13 cellular contexts compared by ENCODE assay signal in the genomic region with DNA sequence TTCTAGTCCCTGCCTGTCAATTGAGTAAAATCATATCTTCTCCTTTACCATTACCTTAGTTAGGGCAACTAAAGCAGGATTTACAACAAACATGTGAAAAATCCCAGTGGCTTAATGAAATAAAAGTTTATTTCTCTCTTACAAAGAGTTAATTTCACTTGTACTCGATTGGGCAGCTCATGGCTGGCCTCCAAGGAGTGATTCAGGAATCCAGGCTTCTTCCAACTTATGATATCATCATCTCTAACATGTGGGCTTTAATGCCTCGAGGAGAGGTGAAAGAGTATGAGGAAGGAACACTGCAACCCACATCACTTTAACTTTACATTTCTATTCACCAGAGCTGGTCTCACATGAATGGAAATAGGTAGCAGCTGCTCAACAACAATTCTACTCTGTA.
DNase-seq lines count a peak whose midpoint lies in the region; ATAC-seq and TF ChIP-seq lines count a peak whose summit lies in the region.
"Had no signal": no experiment of that assay in that cellular context is flagged by ENCODE, and none has a peak within 500 bp of the region (broad histone marks: within the 10 kb centered on the region; RNA-seq: fewer than 3 reads in every experiment).

No MANE protein-coding gene starts in this region.

- TF ChIP-seq POLR2A in IMR-90 (IDR thresholded peaks at IDR 0.05; ENCODE audit: low read depth, low read length), result no peak

- TF ChIP-seq CTCF in AG09309 (IDR thresholded peaks at IDR 0.05; ENCODE audit: control insufficient read depth, insufficient read depth, low read depth, low read length, missing control alignments), result no peak
- TF ChIP-seq CTCF in IMR-90 (conservative IDR thresholded peaks at IDR 0.05; ENCODE audit: low read depth, low read length), result no peak
- no peak for TF ChIP-seq CTCF in mammary epithelial cell (conservative IDR thresholded peaks at IDR 0.05 in 1 of 2, IDR thresholded peaks at IDR 0.05 in 1 of 2; ENCODE audit: extremely low read depth in 1 of 2, insufficient read depth in 1 of 2, low read depth in 1 of 2, low read length in 2 of 2)
- no peak for TF ChIP-seq CTCF in kidney epithelial cell (IDR thresholded peaks at IDR 0.05; ENCODE audit: insufficient read depth, low read length, poor library complexity, severe bottlenecking)

- no peak overlapping the region for H2BK20ac ChIP-seq in IMR-90 (ENCODE audit: low read depth, low read length)

- in situ Hi-C loops in IMR-90 (cut with MboI; ENCODE audit: low sequenced_read_pairs), result no loop called here
- in situ Hi-C loops in mammary epithelial cell (cut with MboI; ENCODE audit: low sequenced_read_pairs in 2 of 2), result no loop called here

- no peak overlapping the region for H3K14ac ChIP-seq in IMR-90 (replicated peaks; ENCODE audit: low read depth, low read length)

- no peaks in the 10 kb centered on the region for H3K9me1 ChIP-seq in IMR-90 (ENCODE audit: insufficient read depth, low read length)

- H2AK9ac ChIP-seq in IMR-90 (replicated peaks; ENCODE audit: low read depth, low read length, poor library complexity), result no peak overlapping the region

- H3K4me1 Mint-ChIP-seq in naive thymus-derived CD8-positive, alpha-beta T cell, result no peaks in the 10 kb centered on the region
- H3K4me1 Mint-ChIP-seq: activated naive CD8-positive, alpha-beta T cell treated with anti-CD3 and anti-CD28 coated beads, Interleukin-2, amount 10 ng/mL, durations not matched to agents 7 days and 5 days; endodermal cell had no signal

- no peaks in the 10 kb centered on the region for H3K27me3 Mint-ChIP-seq in naive thymus-derived CD8-positive, alpha-beta T cell
- H3K27me3 Mint-ChIP-seq: activated naive CD8-positive, alpha-beta T cell treated with anti-CD3 and anti-CD28 coated beads, Interleukin-2, amount 10 ng/mL, durations not matched to agents 7 days and 5 days had no signal

- H3K4me3 ChIP-seq in AG09309 (ENCODE audit: control insufficient read depth, low read depth, low read length) (no peak overlapping the region), IMR-90 (ENCODE audit: insufficient read depth, low read depth, low read length) (no peak overlapping the region), mammary epithelial cell (replicated peaks in 1 of 3; ENCODE audit: insufficient read depth in 1 of 3, low read depth in 2 of 3, low read length in 3 of 3) (no peak overlapping the region), kidney epithelial cell (ENCODE audit: low read depth, low read length) (no peak overlapping the region)
- H3K4me3 ChIP-seq: BLaER1 treated with 17β-estradiol and CSF1 and Interleukin-3, amounts not matched to agents 10 nM and 100 nM; spleen had no signal

- no peaks in the 10 kb centered on the region for H3K79me1 ChIP-seq in IMR-90 (ENCODE audit: low read depth in 1 of 2, low read length in 2 of 2)

- intact Hi-C loops in IMR-90 (cut with micrococcal nuclease) (no loop called here), mammary epithelial cell (cut with micrococcal nuclease) (no loop called here)

- no peaks in the 10 kb centered on the region for H3K36me3 Mint-ChIP-seq in naive thymus-derived CD8-positive, alpha-beta T cell
- H3K36me3 Mint-ChIP-seq: activated naive CD8-positive, alpha-beta T cell treated with anti-CD3 and anti-CD28 coated beads, Interleukin-2, amount 10 ng/mL, durations not matched to agents 7 days and 5 days had no signal

- no peak overlapping the region for H2BK120ac ChIP-seq in IMR-90 (ENCODE audit: low read depth, low read length)

- H3K9me3 ChIP-seq in IMR-90 (ENCODE audit: control insufficient read depth, insufficient read depth, low read length) (no peaks in the 10 kb centered on the region), mammary epithelial cell (replicated peaks; ENCODE audit: insufficient read depth, low read length) (no peaks in the 10 kb centered on the region)
- H3K9me3 ChIP-seq: BLaER1 treated with 17β-estradiol and CSF1 and Interleukin-3, amounts not matched to agents 10 nM and 100 nM; spleen had no signal

- no TSS peak for BruUV-seq in IMR-90 (replicated peaks; lab: Mats Ljungman, UMichigan)
- BruUV-seq in mammary epithelial cell (replicated peaks; lab: Mats Ljungman, UMichigan), result no TSS peak

- H3K56ac ChIP-seq in IMR-90 (ENCODE audit: extremely low read depth, insufficient read depth, low read length), result no peak overlapping the region

- no peak for TF ChIP-seq RAD21 in IMR-90 (IDR thresholded peaks at IDR 0.05; ENCODE audit: low read length)

- H3K4me1 ChIP-seq in IMR-90 (ENCODE audit: control insufficient read depth, insufficient read depth, low read length), result no peaks in the 10 kb centered on the region
- H3K4me1 ChIP-seq in mammary epithelial cell (ENCODE audit: insufficient read depth, low read length), result peaks cover 10% of the 10 kb centered on the region
- H3K4me1 ChIP-seq: BLaER1 treated with 17β-estradiol and CSF1 and Interleukin-3, amounts not matched to agents 10 nM and 100 nM; spleen had no signal

- no peak overlapping the region for H3K27ac Mint-ChIP-seq in naive thymus-derived CD8-positive, alpha-beta T cell
- H3K27ac Mint-ChIP-seq: activated naive CD8-positive, alpha-beta T cell treated with anti-CD3 and anti-CD28 coated beads, Interleukin-2, amount 10 ng/mL, durations not matched to agents 7 days and 5 days; endodermal cell had no signal

- no peak overlapping the region for H4K91ac ChIP-seq in IMR-90 (ENCODE audit: insufficient read depth, low read depth, low read length)

- no peak overlapping the region for H4K5ac ChIP-seq in IMR-90 (ENCODE audit: low read depth, low read length)

- H3K79me2 ChIP-seq in mammary epithelial cell (ENCODE audit: insufficient read depth, low read length), result no peaks in the 10 kb centered on the region

- no peak overlapping the region for H3K4me3 Mint-ChIP-seq in naive thymus-derived CD8-positive, alpha-beta T cell
- H3K4me3 Mint-ChIP-seq: activated naive CD8-positive, alpha-beta T cell treated with anti-CD3 and anti-CD28 coated beads, Interleukin-2, amount 10 ng/mL, durations not matched to agents 7 days and 5 days; endodermal cell had no signal

- no peak overlapping the region for H3K18ac ChIP-seq in IMR-90 (ENCODE audit: low read depth, low read length)

- H3K9me3 Mint-ChIP-seq in naive thymus-derived CD8-positive, alpha-beta T cell, result peaks cover 0 to 12% (median 0%) of the 10 kb centered on the region in 9 donors
- H3K9me3 Mint-ChIP-seq: endodermal cell had no signal

- DNase-seq in AG09309 (ENCODE audit: low read depth) (peak; percentile 46), IMR-90 (peak; percentile 75), mammary epithelial cell (peak; percentile 70), kidney epithelial cell (ENCODE audit: low read depth) (peak; percentile 21), HuH-7 (ENCODE audit: low spot score) (no peak), NCI-H2227 (lab: John Stamatoyannopoulos, UW; ENCODE audit: unreplicated experiment) (no peak), MV-4-11 (lab: John Stamatoyannopoulos, UW) (no peak)
- no peak for DNase-seq in naive thymus-derived CD8-positive, alpha-beta T cell
- DNase-seq: activated naive CD8-positive, alpha-beta T cell treated with anti-CD3 and anti-CD28 coated beads, Interleukin-2, amount 10 ng/mL, durations not matched to agents 7 days and 5 days; endodermal cell; NCI-H187; spleen had no signal

- H3K36me3 ChIP-seq in IMR-90 (ENCODE audit: control insufficient read depth, insufficient read depth, low read length) (no peaks in the 10 kb centered on the region), mammary epithelial cell (ENCODE audit: insufficient read depth, low read length) (no peaks in the 10 kb centered on the region), kidney epithelial cell (ENCODE audit: control insufficient read depth, insufficient read depth, low read length) (no peaks in the 10 kb centered on the region)
- H3K36me3 ChIP-seq: BLaER1 treated with 17β-estradiol and CSF1 and Interleukin-3, amounts not matched to agents 10 nM and 100 nM; spleen had no signal

- dilution Hi-C loops in IMR-90 (cut with HindIII; ENCODE audit: low sequenced_read_pairs, unreplicated experiment), result no loop called here
- dilution Hi-C loops in mammary epithelial cell (cut with HindIII; ENCODE audit: low sequenced_read_pairs), result no loop called here

- peak overlapping the region; percentile 18 for H2BK5ac ChIP-seq in IMR-90 (ENCODE audit: low read depth, low read length, poor library complexity, severe bottlenecking)

- H2AFZ ChIP-seq in IMR-90 (replicated peaks; ENCODE audit: low read length, poor library complexity), result no peak overlapping the region
- no peak overlapping the region for H2AFZ ChIP-seq in mammary epithelial cell (ENCODE audit: low read depth, low read length)

- no peak overlapping the region for H3K4ac ChIP-seq in IMR-90 (ENCODE audit: low read depth, low read length)

- peak; percentile 40 for ATAC-seq in IMR-90 (ENCODE audit: low read depth)
- no peak for ATAC-seq in naive thymus-derived CD8-positive, alpha-beta T cell

- H3K27ac ChIP-seq in IMR-90 (ENCODE audit: insufficient read depth, low read length) (no peak overlapping the region), mammary epithelial cell (ENCODE audit: insufficient read depth, low read depth, low read length) (no peak overlapping the region)
- H3K27ac ChIP-seq: BLaER1 treated with 17β-estradiol and CSF1 and Interleukin-3, amounts not matched to agents 10 nM and 100 nM; spleen had no signal

- H3K9ac ChIP-seq in IMR-90 (ENCODE audit: low read depth, low read length), result no peak overlapping the region
- no peak overlapping the region for H3K9ac ChIP-seq in mammary epithelial cell (ENCODE audit: insufficient read depth, low read length)
- H3K9ac ChIP-seq: BLaER1 treated with 17β-estradiol and CSF1 and Interleukin-3, amounts not matched to agents 10 nM and 100 nM had no signal

- H2AK5ac ChIP-seq in IMR-90 (ENCODE audit: low read depth, low read length), result no peak overlapping the region

- POLR2A ChIA-PET in IMR-90 (lab: Charles Lee; ENCODE audit: unreplicated experiment), result no interaction called here
- POLR2A ChIA-PET in naive thymus-derived CD8-positive, alpha-beta T cell (lab: Charles Lee), result no interaction called here

- H4K8ac ChIP-seq in IMR-90 (ENCODE audit: low read depth in 2 of 2, low read length in 2 of 2), result no peak overlapping the region

- CTCF ChIA-PET in IMR-90 (lab: Yijun Ruan, JAX), result no interaction called here
- CTCF ChIA-PET in mammary epithelial cell (lab: Charles Lee; ENCODE audit: low non-redundant PET), result no interaction called here

- H3K27me3 ChIP-seq in IMR-90 (ENCODE audit: control insufficient read depth, insufficient read depth, low read length) (no peaks in the 10 kb centered on the region), mammary epithelial cell (ENCODE audit: insufficient read depth, low read length) (no peaks in the 10 kb centered on the region), kidney epithelial cell (ENCODE audit: control insufficient read depth, insufficient read depth, low read length) (no peaks in the 10 kb centered on the region)
- H3K27me3 ChIP-seq: BLaER1 treated with 17β-estradiol and CSF1 and Interleukin-3, amounts not matched to agents 10 nM and 100 nM; spleen had no signal

- WGBS in IMR-90 (ENCODE audit: extremely low coverage in 2 of 2, insufficient read length in 1 of 2), 2 experiments, result no CpG with 5 or more reads among the region's 2 CpGs
- 0% methylated on average over 2 of the region's 2 CpGs for WGBS in mammary epithelial cell (ENCODE audit: low coverage, missing lambda C conversion rate)

- H4K20me1 ChIP-seq in IMR-90 (ENCODE audit: insufficient read depth, low read length) (no peaks in the 10 kb centered on the region), mammary epithelial cell (ENCODE audit: insufficient read depth, low read length) (no peaks in the 10 kb centered on the region)
- H4K20me1 ChIP-seq: BLaER1 treated with 17β-estradiol and CSF1 and Interleukin-3, amounts not matched to agents 10 nM and 100 nM had no signal

- no peak overlapping the region for H3K23ac ChIP-seq in IMR-90 (ENCODE audit: low read depth, low read length)

- H2BK15ac ChIP-seq in IMR-90 (ENCODE audit: low read depth, low read length), result no peak overlapping the region

- H3K4me2 ChIP-seq in IMR-90 (ENCODE audit: low read depth, low read length) (no peak overlapping the region), mammary epithelial cell (ENCODE audit: insufficient read depth, low read depth, low read length) (peak overlapping the region; percentile 34)
- H3K4me2 ChIP-seq: BLaER1 treated with 17β-estradiol and CSF1 and Interleukin-3, amounts not matched to agents 10 nM and 100 nM had no signal

Comparison
In these comparisons a context has a peak if more than half of its experiments do, and no peak if none do; other contexts are left out.
1. DNase-seq: peak in AG09309 (single experiment), IMR-90 (single experiment), mammary epithelial cell (single experiment) and kidney epithelial cell (single experiment); none in naive thymus-derived CD8-positive, alpha-beta T cell (0 of 10), HuH-7 (single experiment), NCI-H2227 (single experiment) and MV-4-11 (single experiment).